Comparison of ENCODE assay signal across 8 cellular contexts in the genomic region with DNA sequence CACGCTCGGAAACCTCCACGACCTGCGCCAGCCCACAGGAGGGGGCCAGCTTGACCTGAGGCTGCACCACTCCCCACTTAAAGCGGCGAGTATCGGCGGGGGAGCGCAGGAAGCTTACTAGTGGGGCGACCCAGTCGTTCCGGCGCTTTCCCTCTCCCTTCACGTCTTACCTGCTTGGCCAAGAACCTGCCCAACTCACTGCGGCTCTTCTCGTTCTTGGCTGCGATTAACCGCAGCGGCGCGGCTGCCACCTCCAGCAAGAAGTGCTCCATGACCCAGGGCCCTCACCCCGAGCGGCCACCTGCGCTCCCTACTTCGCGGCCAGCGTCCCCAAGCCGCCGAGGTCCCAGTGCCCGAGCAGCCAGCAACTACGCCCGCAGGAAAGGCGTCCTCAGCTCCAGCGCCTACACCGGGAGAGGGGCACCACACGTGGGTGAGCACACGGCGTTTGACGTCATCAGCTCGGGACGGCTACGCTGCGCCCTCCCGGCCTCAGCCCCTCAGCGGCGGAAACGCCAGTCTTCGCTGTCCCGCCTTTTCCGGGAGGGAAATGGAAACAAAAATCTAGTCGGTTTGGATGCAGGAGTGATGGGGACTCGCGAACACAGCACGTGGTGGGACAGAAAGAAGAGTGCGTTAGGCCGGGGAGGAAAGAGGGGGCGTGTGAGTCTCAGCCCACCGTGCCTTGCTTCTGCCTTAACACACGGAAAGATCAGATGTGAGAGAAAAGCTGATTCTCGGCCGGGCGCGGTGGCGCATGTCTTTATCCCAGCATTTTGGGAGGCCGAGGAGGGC. TPM values are rescaled to one million over a fixed set of nuclear protein-coding genes. Genes with fewer than 3 reads are reported as not detected.
DNase-seq lines count a peak whose midpoint lies in the region; ATAC-seq and TF ChIP-seq lines count a peak whose summit lies in the region.

A gene with protein sequence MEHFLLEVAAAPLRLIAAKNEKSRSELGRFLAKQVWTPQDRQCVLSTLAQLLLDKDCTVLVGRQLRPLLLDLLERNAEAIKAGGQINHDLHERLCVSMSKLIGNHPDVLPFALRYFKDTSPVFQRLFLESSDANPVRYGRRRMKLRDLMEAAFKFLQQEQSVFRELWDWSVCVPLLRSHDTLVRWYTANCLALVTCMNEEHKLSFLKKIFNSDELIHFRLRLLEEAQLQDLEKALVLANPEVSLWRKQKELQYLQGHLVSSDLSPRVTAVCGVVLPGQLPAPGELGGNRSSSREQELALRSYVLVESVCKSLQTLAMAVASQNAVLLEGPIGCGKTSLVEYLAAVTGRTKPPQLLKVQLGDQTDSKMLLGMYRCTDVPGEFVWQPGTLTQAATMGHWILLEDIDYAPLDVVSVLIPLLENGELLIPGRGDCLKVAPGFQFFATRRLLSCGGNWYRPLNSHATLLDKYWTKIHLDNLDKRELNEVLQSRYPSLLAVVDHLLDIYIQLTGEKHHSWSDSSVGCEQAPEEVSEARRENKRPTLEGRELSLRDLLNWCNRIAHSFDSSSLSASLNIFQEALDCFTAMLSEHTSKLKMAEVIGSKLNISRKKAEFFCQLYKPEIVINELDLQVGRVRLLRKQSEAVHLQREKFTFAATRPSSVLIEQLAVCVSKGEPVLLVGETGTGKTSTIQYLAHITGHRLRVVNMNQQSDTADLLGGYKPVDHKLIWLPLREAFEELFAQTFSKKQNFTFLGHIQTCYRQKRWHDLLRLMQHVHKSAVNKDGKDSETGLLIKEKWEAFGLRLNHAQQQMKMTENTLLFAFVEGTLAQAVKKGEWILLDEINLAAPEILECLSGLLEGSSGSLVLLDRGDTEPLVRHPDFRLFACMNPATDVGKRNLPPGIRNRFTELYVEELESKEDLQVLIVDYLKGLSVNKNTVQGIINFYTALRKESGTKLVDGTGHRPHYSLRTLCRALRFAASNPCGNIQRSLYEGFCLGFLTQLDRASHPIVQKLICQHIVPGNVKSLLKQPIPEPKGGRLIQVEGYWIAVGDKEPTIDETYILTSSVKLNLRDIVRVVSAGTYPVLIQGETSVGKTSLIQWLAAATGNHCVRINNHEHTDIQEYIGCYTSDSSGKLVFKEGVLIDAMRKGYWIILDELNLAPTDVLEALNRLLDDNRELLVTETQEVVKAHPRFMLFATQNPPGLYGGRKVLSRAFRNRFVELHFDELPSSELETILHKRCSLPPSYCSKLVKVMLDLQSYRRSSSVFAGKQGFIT (N-terminal part only) (minus strand): TSS at position 459 of the 795 bp plus-strand sequence. CDS start 187 bp downstream, at position 272.

- peak within 1 kb of the TSS; percentile 81 to 93 for H3K27ac ChIP-seq in mucosa of rectum (ENCODE audit: low read depth in 2 of 2, low read length in 2 of 2)

- TF ChIP-seq POLR2A in erythroblast (IDR thresholded peaks at IDR 0.05; ENCODE audit: low read length): peak; percentile 84

- no peaks in the 10 kb centered on the region for H3K27me3 Mint-ChIP-seq in activated T-cell treated with anti-CD3 and anti-CD28 coated beads, Interleukin-2, amount 50 U/mL, for 24 hours

- ATAC-seq in GM21717 (IDR thresholded peaks at IDR 0.05; ENCODE audit: unreplicated experiment): peak; percentile 94

- peak within 1 kb of the TSS; percentile 89 for H3K4me3 Mint-ChIP-seq in activated T-cell treated with anti-CD3 and anti-CD28 coated beads, Interleukin-2, amount 50 U/mL, for 24 hours

- peak; percentile 96 for DNase-seq in DMS53 (lab: John Stamatoyannopoulos, UW)
- DNase-seq in KBM-7: peak; percentile 95
- DNase-seq in activated T-cell treated with anti-CD3 and anti-CD28 coated beads, Interleukin-2, amount 50 U/mL, for 24 hours: peak; percentile 93
- DNase-seq in erythroblast (lab: John Stamatoyannopoulos, UW): peak; percentile 94 to 95
- peak; percentile 91 for DNase-seq in stimulated activated CD8-positive, alpha-beta memory T cell treated with anti-CD3 and anti-CD28 coated beads, Interleukin-4, amount 100 ng/mL, for 48 hours

- H3K36me3 Mint-ChIP-seq in activated T-cell treated with anti-CD3 and anti-CD28 coated beads, Interleukin-2, amount 50 U/mL, for 24 hours (ENCODE audit: low read depth): peaks cover 39% of the 10 kb centered on the region

- H3K27ac Mint-ChIP-seq in activated T-cell treated with anti-CD3 and anti-CD28 coated beads, Interleukin-2, amount 50 U/mL, for 24 hours: peak within 1 kb of the TSS; percentile 98

- H3K4me3 ChIP-seq in mucosa of rectum (ENCODE audit: low read length in 2 of 2): peak within 1 kb of the TSS; percentile 95 to 99

- H3K36me3 ChIP-seq in mucosa of rectum (ENCODE audit: control insufficient read depth in 2 of 2, insufficient read depth in 2 of 2, low read length in 2 of 2): peaks cover 0 to 3% of the 10 kb centered on the region in 2 donors

- peak within 1 kb of the TSS; percentile 74 to 86 for H3K9ac ChIP-seq in mucosa of rectum (ENCODE audit: low read depth in 1 of 2, low read length in 2 of 2)

- no peaks in the 10 kb centered on the region for H3K9me3 Mint-ChIP-seq in activated T-cell treated with anti-CD3 and anti-CD28 coated beads, Interleukin-2, amount 50 U/mL, for 24 hours

- H3K9me3 ChIP-seq in mucosa of rectum (ENCODE audit: control insufficient read depth in 2 of 2, low read length in 2 of 2): no peaks in the 10 kb centered on the region

- peaks cover 6 to 11% of the 10 kb centered on the region in 2 donors for H3K4me1 ChIP-seq in mucosa of rectum (ENCODE audit: control insufficient read depth in 2 of 2, insufficient read depth in 2 of 2, low read length in 2 of 2)

- in situ Hi-C loops in KBM-7 (cut with MboI; ENCODE audit: low pct_unique_long_range_greater_than_20kb, low sequenced_read_pairs): no loop called here

- peaks cover 42% of the 10 kb centered on the region for H3K4me1 Mint-ChIP-seq in activated T-cell treated with anti-CD3 and anti-CD28 coated beads, Interleukin-2, amount 50 U/mL, for 24 hours (ENCODE audit: low read depth)

- H3K27me3 ChIP-seq in mucosa of rectum (ENCODE audit: control insufficient read depth in 2 of 2, insufficient read depth in 2 of 2, low read length in 2 of 2): no peaks in the 10 kb centered on the region

TF ChIP-seq in PFSK-1, 5 proteins besides CTCF, POLR2A, EP300 and RAD21:
- TF ChIP-seq TAF1 (IDR thresholded peaks at IDR 0.05; ENCODE audit: borderline replicate concordance, insufficient read depth, low read length) (peak; percentile 90; the same call in 1 of the 2 replicates), POLR2AphosphoS5 (IDR thresholded peaks at IDR 0.05; ENCODE audit: low read depth, low read length) (peak; percentile 90), SIN3A (IDR thresholded peaks at IDR 0.05; ENCODE audit: borderline replicate concordance, insufficient read depth, low read length) (peak; percentile 99), FOXP2 (optimal IDR thresholded peaks at IDR 0.05; ENCODE audit: borderline replicate concordance, extremely low read depth, extremely low read length, insufficient read depth) (peak; percentile 91)
- TF ChIP-seq, protein P1, sequence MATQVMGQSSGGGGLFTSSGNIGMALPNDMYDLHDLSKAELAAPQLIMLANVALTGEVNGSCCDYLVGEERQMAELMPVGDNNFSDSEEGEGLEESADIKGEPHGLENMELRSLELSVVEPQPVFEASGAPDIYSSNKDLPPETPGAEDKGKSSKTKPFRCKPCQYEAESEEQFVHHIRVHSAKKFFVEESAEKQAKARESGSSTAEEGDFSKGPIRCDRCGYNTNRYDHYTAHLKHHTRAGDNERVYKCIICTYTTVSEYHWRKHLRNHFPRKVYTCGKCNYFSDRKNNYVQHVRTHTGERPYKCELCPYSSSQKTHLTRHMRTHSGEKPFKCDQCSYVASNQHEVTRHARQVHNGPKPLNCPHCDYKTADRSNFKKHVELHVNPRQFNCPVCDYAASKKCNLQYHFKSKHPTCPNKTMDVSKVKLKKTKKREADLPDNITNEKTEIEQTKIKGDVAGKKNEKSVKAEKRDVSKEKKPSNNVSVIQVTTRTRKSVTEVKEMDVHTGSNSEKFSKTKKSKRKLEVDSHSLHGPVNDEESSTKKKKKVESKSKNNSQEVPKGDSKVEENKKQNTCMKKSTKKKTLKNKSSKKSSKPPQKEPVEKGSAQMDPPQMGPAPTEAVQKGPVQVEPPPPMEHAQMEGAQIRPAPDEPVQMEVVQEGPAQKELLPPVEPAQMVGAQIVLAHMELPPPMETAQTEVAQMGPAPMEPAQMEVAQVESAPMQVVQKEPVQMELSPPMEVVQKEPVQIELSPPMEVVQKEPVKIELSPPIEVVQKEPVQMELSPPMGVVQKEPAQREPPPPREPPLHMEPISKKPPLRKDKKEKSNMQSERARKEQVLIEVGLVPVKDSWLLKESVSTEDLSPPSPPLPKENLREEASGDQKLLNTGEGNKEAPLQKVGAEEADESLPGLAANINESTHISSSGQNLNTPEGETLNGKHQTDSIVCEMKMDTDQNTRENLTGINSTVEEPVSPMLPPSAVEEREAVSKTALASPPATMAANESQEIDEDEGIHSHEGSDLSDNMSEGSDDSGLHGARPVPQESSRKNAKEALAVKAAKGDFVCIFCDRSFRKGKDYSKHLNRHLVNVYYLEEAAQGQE (IDR thresholded peaks at IDR 0.05; ENCODE audit: insufficient read depth in 1 of 2, low read depth in 2 of 2, low read length in 2 of 2): peak in 1 of 2 experiments; percentile 58; a peak in 1 of 4 replicates

RNA-seq across cellular contexts. Expression of the gene that starts here (rescaled TPM):
- 19.1 TPM for polyA plus RNA-seq in PFSK-1 (2012; ENCODE audit: insufficient read length, low read depth)

Comparison
In these comparisons a context has a peak if more than half of its experiments do, and no peak if none do; other contexts are left out.
1. Peak in every context shown above with its lines: DNase-seq, ATAC-seq, H3K4me3 ChIP-seq and H3K27ac ChIP-seq.